ENCODE assay signal across 1 cellular context in genomic region chr1:45339694-45340558, GRCh38.
A peak's percentile ranks its signal among the peaks of the same experiment; 100 is the strongest.
TF ChIP-seq lines count a peak whose summit lies in the region.

Gene MUTYH (minus strand): TSS chr1:45340440. CDS start chr1:45334505, 5,935 bp downstream.
Gene TOE1 (plus strand): TSS chr1:45340170. CDS start chr1:45340253, 83 bp downstream.

TF ChIP-seq in HepG2, 621 proteins besides CTCF, POLR2A, EP300 and RAD21 (continued from another document and continues in another):
- no peak for TF ChIP-seq ZNF597 (CRISPR knock-in tag; IDR thresholded peaks at IDR 0.05)
- TF ChIP-seq ZNF275 (CRISPR knock-in tag; IDR thresholded peaks at IDR 0.05; ENCODE audit: borderline replicate concordance) = peak; percentile 87; the same call in 1 of the 2 replicates
- peak; percentile 43; the same call in 1 of the 2 replicates for TF ChIP-seq RCOR2 (CRISPR knock-in tag; IDR thresholded peaks at IDR 0.05)
- TF ChIP-seq ZNF646 (CRISPR knock-in tag; IDR thresholded peaks at IDR 0.05) = peak; percentile 36; the same call in 1 of the 2 replicates
- TF ChIP-seq DNMT3B (CRISPR knock-in tag; conservative IDR thresholded peaks at IDR 0.05) = no peak
- peak; percentile 94 for TF ChIP-seq RBFOX2 (IDR thresholded peaks at IDR 0.05; ENCODE audit: low read depth, low read length)
- TF ChIP-seq POGK (CRISPR knock-in tag; conservative IDR thresholded peaks at IDR 0.05) = peak; percentile 74; the same call in 1 of the 2 replicates
- TF ChIP-seq CC2D1A (CRISPR knock-in tag; IDR thresholded peaks at IDR 0.05) = no peak
- TF ChIP-seq MTA1 (CRISPR knock-in tag; IDR thresholded peaks at IDR 0.05; ENCODE audit: borderline replicate concordance) = peak; percentile 82; the same call in 1 of the 2 replicates
- peak; percentile 93 for TF ChIP-seq ARNT2 (CRISPR knock-in tag; IDR thresholded peaks at IDR 0.05; ENCODE audit: low read depth)
- no peak for TF ChIP-seq ZNF878 (CRISPR knock-in tag; IDR thresholded peaks at IDR 0.05)
- TF ChIP-seq DMTF1 (CRISPR knock-in tag; IDR thresholded peaks at IDR 0.05) = 0 out of 2 replicates have a peak, but pooled peaks have one; percentile 7
- no peak for TF ChIP-seq ZNF672 (CRISPR knock-in tag; IDR thresholded peaks at IDR 0.05)
- TF ChIP-seq ZNF891 (CRISPR knock-in tag; IDR thresholded peaks at IDR 0.05) = peak; percentile 85
- peak; percentile 56; the same call in 1 of the 3 replicates for TF ChIP-seq MXI1 (IDR thresholded peaks at IDR 0.05; ENCODE audit: borderline replicate concordance, low read depth, low read length)
- peak; percentile 98 for TF ChIP-seq ZMYM2 (CRISPR knock-in tag; IDR thresholded peaks at IDR 0.05)
- TF ChIP-seq CENPX (CRISPR knock-in tag; IDR thresholded peaks at IDR 0.05) = no peak
- peak; percentile 44 for TF ChIP-seq BCL3 (CRISPR knock-in tag; IDR thresholded peaks at IDR 0.05)
- TF ChIP-seq HNRNPL (IDR thresholded peaks at IDR 0.05; ENCODE audit: low read depth, low read length) = no peak; the same call in 1 of the 2 replicates
- peak; percentile 83 for TF ChIP-seq IKZF4 (CRISPR knock-in tag; IDR thresholded peaks at IDR 0.05; ENCODE audit: borderline replicate concordance, low read depth, not compliant biosample characterization)
- peak; percentile 95 for TF ChIP-seq NRL (CRISPR knock-in tag; IDR thresholded peaks at IDR 0.05; ENCODE audit: borderline replicate concordance)
- peak; percentile 54 for TF ChIP-seq ZNF589 (CRISPR knock-in tag; conservative IDR thresholded peaks at IDR 0.05)
- peak; percentile 41; the same call in 1 of the 2 replicates for TF ChIP-seq ZNF557 (CRISPR knock-in tag; IDR thresholded peaks at IDR 0.05)
- peak; percentile 89 for TF ChIP-seq ZBTB2 (CRISPR knock-in tag; IDR thresholded peaks at IDR 0.05; ENCODE audit: low read depth)
- peak; percentile 46; the same call in 1 of the 2 replicates for TF ChIP-seq HMGXB3 (CRISPR knock-in tag; IDR thresholded peaks at IDR 0.05; ENCODE audit: borderline replicate concordance)
- TF ChIP-seq HOXA9 (CRISPR knock-in tag; IDR thresholded peaks at IDR 0.05; ENCODE audit: borderline replicate concordance) = no peak
- peak; percentile 89 for TF ChIP-seq ZMYM4 (CRISPR knock-in tag; IDR thresholded peaks at IDR 0.05)
- TF ChIP-seq TERF1 (CRISPR knock-in tag; IDR thresholded peaks at IDR 0.05) = 0 out of 2 replicates have a peak, but pooled peaks have one; percentile 42
- no peak for TF ChIP-seq HHEX (CRISPR knock-in tag; IDR thresholded peaks at IDR 0.05)
- TF ChIP-seq ZNF564 (CRISPR knock-in tag; IDR thresholded peaks at IDR 0.05) = peak; percentile 66; the same call in 1 of the 2 replicates
- no peak; the same call in 1 of the 2 replicates for TF ChIP-seq SMARCC2 (IDR thresholded peaks at IDR 0.05)
- TF ChIP-seq NKX3-1 (CRISPR knock-in tag; IDR thresholded peaks at IDR 0.05) = 0 out of 2 replicates have a peak, but pooled peaks have one; percentile 63
- TF ChIP-seq ZNF616 (CRISPR knock-in tag; IDR thresholded peaks at IDR 0.05; ENCODE audit: low read depth) = 0 out of 2 replicates have a peak, but pooled peaks have one; percentile 83
